In the genomic region with DNA sequence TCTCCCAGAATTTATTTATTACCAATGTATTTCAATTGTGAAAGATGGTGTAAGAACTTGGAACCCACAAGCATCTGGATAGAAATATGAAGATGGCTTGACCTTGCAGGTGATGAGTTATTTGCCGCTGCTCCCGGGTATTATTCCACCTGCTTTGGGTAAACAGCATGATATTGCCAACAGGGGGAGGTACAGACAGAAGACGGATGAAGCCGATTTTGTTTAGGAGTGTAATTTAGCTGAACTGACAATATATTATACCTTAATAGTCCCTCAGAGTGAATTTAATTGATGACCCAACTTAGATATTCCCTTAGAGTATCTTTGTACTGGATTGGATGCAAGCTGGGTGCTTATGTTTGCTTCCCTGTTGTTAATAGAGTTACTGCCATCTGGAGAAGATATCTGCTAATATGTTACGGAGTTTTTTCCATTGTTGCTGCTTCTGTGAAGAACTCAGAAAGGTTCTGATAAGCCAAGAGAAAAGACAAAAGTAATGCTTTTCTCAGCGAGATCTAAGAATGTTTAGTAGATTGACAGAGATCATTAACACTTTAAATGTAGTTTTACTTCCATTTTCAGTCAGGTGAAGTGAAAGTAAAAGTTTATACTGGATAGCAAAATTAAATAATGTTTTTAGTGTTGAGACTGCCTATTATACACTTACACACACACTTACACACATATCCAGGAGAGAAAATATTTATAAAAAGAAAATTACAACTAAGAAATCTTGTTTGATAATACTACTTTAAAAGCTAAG, we compare ENCODE assay signal across 8 cellular contexts.
DNase-seq lines count a peak whose midpoint lies in the region; ATAC-seq and TF ChIP-seq lines count a peak whose summit lies in the region.

No MANE protein-coding gene starts in this region.

- CTCF ChIA-PET in Panc1 (lab: Charles Lee): no interaction called here

- no TSS peak for BruUV-seq in Panc1 (replicated peaks; lab: Mats Ljungman, UMichigan)

- H3K4me3 ChIP-seq in Panc1 (ENCODE audit: low read depth in 2 of 2, low read length in 2 of 2) (peak overlapping the region; percentile 35 to 37), Peyer's patch (peak overlapping the region in 1 of 4 donors; percentile 13)

- TF ChIP-seq CTCF in Panc1 (IDR thresholded peaks at IDR 0.05) (peak; percentile 37; the same call in 1 of the 2 replicates), Peyer's patch (IDR thresholded peaks at IDR 0.05) (no peak)

- no peaks in the 10 kb centered on the region for H3K36me3 ChIP-seq in Panc1 (ENCODE audit: control insufficient read depth, insufficient read depth, low read length)
- H3K36me3 ChIP-seq in Peyer's patch: no peaks in the 10 kb centered on the region

- no peak for TF ChIP-seq POLR2A in Peyer's patch (IDR thresholded peaks at IDR 0.05)

- in situ Hi-C loops in Panc1 (cut with HindIII; ENCODE audit: low pct_unique_long_range_greater_than_20kb, low sequenced_read_pairs): no loop called here

- DNase-seq in NCI-H510A treated with DMSO at 0.1 percent for 48 hours (lab: John Stamatoyannopoulos, UW) (peak; percentile 29), NCI-H510A (lab: John Stamatoyannopoulos, UW) (no peak), Panc1 (ENCODE audit: low read depth, low spot score) (peak; percentile 13), iPS-NIHi7 (ENCODE audit: extremely low spot score) (peak; percentile 17), Peyer's patch (no peak)

- H3K4me1 ChIP-seq in Panc1 (ENCODE audit: control insufficient read depth, insufficient read depth, low read length) (no peaks in the 10 kb centered on the region), Peyer's patch (no peaks in the 10 kb centered on the region)

- no peaks in the 10 kb centered on the region for H3K9me3 ChIP-seq in Panc1 (ENCODE audit: control insufficient read depth, insufficient read depth, low read depth, low read length)
- H3K9me3 ChIP-seq in Peyer's patch: no peaks in the 10 kb centered on the region

- H3K27me3 ChIP-seq in Panc1 (ENCODE audit: control insufficient read depth, insufficient read depth, low read length) (no peaks in the 10 kb centered on the region), Peyer's patch (no peaks in the 10 kb centered on the region)

- H3K27ac ChIP-seq in Panc1 (ENCODE audit: low read length): peak overlapping the region; percentile 34; the same call in 1 of the 2 replicates
- no peak overlapping the region for H3K27ac ChIP-seq in Peyer's patch

- ATAC-seq in HG03095 (IDR thresholded peaks at IDR 0.05; ENCODE audit: unreplicated experiment): peak; percentile 61
- no peak for ATAC-seq in Panc1
- ATAC-seq in HG03039 (IDR thresholded peaks at IDR 0.05; ENCODE audit: unreplicated experiment): no peak
- no peak for ATAC-seq in HG03520 (IDR thresholded peaks at IDR 0.05; ENCODE audit: unreplicated experiment)

- intact Hi-C loops in Panc1 (cut with micrococcal nuclease; ENCODE audit: unreplicated experiment): no loop called here

- POLR2A ChIA-PET in Panc1 (lab: Charles Lee): no interaction called here

Comparison
In these comparisons a context has a peak if more than half of its experiments do, and no peak if none do; other contexts are left out.
1. DNase-seq: peak in NCI-H510A treated with DMSO at 0.1 percent for 48 hours (single experiment), Panc1 (single experiment) and iPS-NIHi7 (single experiment); none in NCI-H510A (single experiment) and Peyer's patch (0 of 3).